8 cellular contexts compared by ENCODE assay signal in genomic region chrX:87664381-87664780, GRCh38.
DNase-seq lines count a peak whose midpoint lies in the region; ATAC-seq and TF ChIP-seq lines count a peak whose summit lies in the region.

No MANE protein-coding gene starts in this region.

- no peak overlapping the region for H3K4me3 Mint-ChIP-seq in endothelial cell (ENCODE audit: unreplicated experiment)
- H3K4me3 Mint-ChIP-seq in effector memory CD8-positive, alpha-beta T cell, result no peak overlapping the region
- no peak overlapping the region for H3K4me3 Mint-ChIP-seq in activated CD4-positive, alpha-beta memory T cell treated with anti-CD3 and anti-CD28 coated beads for 36 hours

- H3K4me1 Mint-ChIP-seq in endothelial cell (ENCODE audit: unreplicated experiment), result peaks cover 6% of the 10 kb centered on the region
- no peaks in the 10 kb centered on the region for H3K4me1 Mint-ChIP-seq in effector memory CD8-positive, alpha-beta T cell (ENCODE audit: low read depth in 2 of 2)
- no peaks in the 10 kb centered on the region for H3K4me1 Mint-ChIP-seq in activated CD4-positive, alpha-beta memory T cell treated with anti-CD3 and anti-CD28 coated beads for 36 hours (ENCODE audit: low read depth)

- no peaks in the 10 kb centered on the region for H3K9me3 ChIP-seq in psoas muscle

- peaks cover 0 to 6% (median 0%) of the 10 kb centered on the region in 3 donors for H3K27me3 ChIP-seq in psoas muscle (ENCODE audit: insufficient read depth in 3 of 3, low read length in 2 of 3)

- no peaks in the 10 kb centered on the region for H3K9me3 Mint-ChIP-seq in endothelial cell (ENCODE audit: unreplicated experiment)
- H3K9me3 Mint-ChIP-seq in effector memory CD8-positive, alpha-beta T cell, result no peaks in the 10 kb centered on the region
- no peaks in the 10 kb centered on the region for H3K9me3 Mint-ChIP-seq in activated CD4-positive, alpha-beta memory T cell treated with anti-CD3 and anti-CD28 coated beads for 36 hours

- no peaks in the 10 kb centered on the region for H3K36me3 ChIP-seq in psoas muscle (ENCODE audit: insufficient read depth in 1 of 2, low read depth in 1 of 2)

- POLR2A ChIA-PET in activated CD4-positive, alpha-beta memory T cell treated with anti-CD3 and anti-CD28 coated beads for 36 hours (lab: Charles Lee), result no interaction called here

- H3K4me1 ChIP-seq in psoas muscle, result no peaks in the 10 kb centered on the region

- H3K27ac ChIP-seq in psoas muscle (no peak overlapping the region), substantia nigra (ENCODE audit: low read depth, low read length, poor library complexity, severe bottlenecking) (no peak overlapping the region)

- TF ChIP-seq CTCF in endothelial cell (IDR thresholded peaks at IDR 0.05; ENCODE audit: unreplicated experiment) (peak; percentile 18), psoas muscle (IDR thresholded peaks at IDR 0.05) (peak; percentile 50)

- WGBS in psoas muscle, 3 donors, result 3 to 14% (median 9%) methylated on average over 2 of the region's 2 CpGs

- H3K36me3 Mint-ChIP-seq in endothelial cell (ENCODE audit: low read depth, unreplicated experiment), result no peaks in the 10 kb centered on the region
- no peaks in the 10 kb centered on the region for H3K36me3 Mint-ChIP-seq in effector memory CD8-positive, alpha-beta T cell (ENCODE audit: insufficient read depth)
- no peaks in the 10 kb centered on the region for H3K36me3 Mint-ChIP-seq in activated CD4-positive, alpha-beta memory T cell treated with anti-CD3 and anti-CD28 coated beads for 36 hours

- CTCF ChIA-PET in activated CD4-positive, alpha-beta memory T cell treated with anti-CD3 and anti-CD28 coated beads for 36 hours (lab: Charles Lee), result no interaction called here

- no peak overlapping the region for H3K4me3 ChIP-seq in psoas muscle

- no peak overlapping the region for H3K27ac Mint-ChIP-seq in endothelial cell (ENCODE audit: unreplicated experiment)
- H3K27ac Mint-ChIP-seq in effector memory CD8-positive, alpha-beta T cell, result no peak overlapping the region
- H3K27ac Mint-ChIP-seq in activated CD4-positive, alpha-beta memory T cell treated with anti-CD3 and anti-CD28 coated beads for 36 hours, result no peak overlapping the region

- ATAC-seq in psoas muscle, result no peak
- no peak for ATAC-seq in effector memory CD8-positive, alpha-beta T cell (replicated peaks)

- DNase-seq in NCI-H1436 (lab: John Stamatoyannopoulos, UW) (peak; percentile 2), NCI-H1436 treated with DMSO at 0.1 percent for 48 hours (lab: John Stamatoyannopoulos, UW) (no peak), NCI-H460 (ENCODE audit: extremely low read depth, low read depth) (peak; percentile 36), endothelial cell (ENCODE audit: low spot score) (no peak), psoas muscle (no peak), substantia nigra (lab: John Stamatoyannopoulos, UW) (no peak)
- DNase-seq in effector memory CD8-positive, alpha-beta T cell, result no peak
- no peak for DNase-seq in activated CD4-positive, alpha-beta memory T cell treated with anti-CD3 and anti-CD28 coated beads for 36 hours

- intact Hi-C loops in psoas muscle (cut with DNase I), result no loop called here
- intact Hi-C loops in activated CD4-positive, alpha-beta memory T cell treated with anti-CD3 and anti-CD28 coated beads for 36 hours (cut with micrococcal nuclease), result no loop called here

- H3K27me3 Mint-ChIP-seq in endothelial cell (ENCODE audit: unreplicated experiment), result no peaks in the 10 kb centered on the region
- no peaks in the 10 kb centered on the region for H3K27me3 Mint-ChIP-seq in effector memory CD8-positive, alpha-beta T cell
- no peaks in the 10 kb centered on the region for H3K27me3 Mint-ChIP-seq in activated CD4-positive, alpha-beta memory T cell treated with anti-CD3 and anti-CD28 coated beads for 36 hours

Comparison
In these comparisons a context has a peak if more than half of its experiments do, and no peak if none do; other contexts are left out.
1. DNase-seq: peak in NCI-H1436 (single experiment) and NCI-H460 (single experiment); none in NCI-H1436 treated with DMSO at 0.1 percent for 48 hours (single experiment), endothelial cell (single experiment), psoas muscle (0 of 2), effector memory CD8-positive, alpha-beta T cell (0 of 3), substantia nigra (0 of 49) and activated CD4-positive, alpha-beta memory T cell treated with anti-CD3 and anti-CD28 coated beads for 36 hours (single experiment).